19 cellular contexts compared by ENCODE assay signal in the genomic region with DNA sequence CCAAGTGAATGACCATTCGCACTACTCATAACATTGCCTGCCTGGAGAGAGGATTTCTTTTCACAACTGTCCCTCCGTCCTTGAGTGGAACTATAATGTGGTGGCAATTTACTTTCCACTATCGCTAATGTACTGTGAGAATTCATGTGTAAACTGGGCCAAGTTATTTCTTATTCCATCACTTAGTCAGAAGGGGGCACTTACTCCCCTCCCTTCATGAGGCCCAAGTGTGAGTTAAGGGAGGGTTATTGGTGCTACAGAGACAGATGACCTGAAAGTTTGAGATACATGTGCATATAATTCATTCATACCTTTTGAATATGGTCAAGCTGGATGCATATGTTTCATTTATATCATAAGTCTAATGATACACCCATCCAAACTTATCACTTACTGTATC.
A peak's percentile ranks its signal among the peaks of the same experiment; 100 is the strongest.
DNase-seq lines count a peak whose midpoint lies in the region; ATAC-seq, FAIRE-seq and TF ChIP-seq lines count a peak whose summit lies in the region.
"Had no signal": no experiment of that assay in that cellular context is flagged by ENCODE, and none has a peak within 500 bp of the region (broad histone marks: within the 10 kb centered on the region; RNA-seq: fewer than 3 reads in every experiment).

No MANE protein-coding gene starts in this region.

- DNase-seq in GM12891 (ENCODE audit: insufficient read length, low spot score) (no peak), GM19239 (ENCODE audit: insufficient read length, low spot score) (no peak), RWPE2 (ENCODE audit: low spot score) (no peak), memory B cell (ENCODE audit: low spot score in 2 of 2) (no peak), NCI-H1436 treated with DMSO at 0.1 percent for 48 hours (lab: John Stamatoyannopoulos, UW) (no peak), BE2C (no peak)
- no peak for DNase-seq in stimulated activated CD4-positive, alpha-beta T cell treated with anti-CD3 and anti-CD28 coated beads, Interleukin-4, amount 100 ng/mL, for 4 hours
- DNase-seq: DMS79 treated with DMSO at 0.1 percent for 48 hours, KG1, NCI-H1048, NCI-H146, NCI-H2081, NCI-H510A treated with DMSO at 0.1 percent for 48 hours, NCI-H82, SHP77 treated with DMSO at 0.1 percent for 48 hours had no signal

- ATAC-seq in RWPE2 (ENCODE audit: low read depth) (peak; percentile 44; the same call in 2 of the 3 replicates), memory B cell (ENCODE audit: low read depth) (peak; percentile 29)

- no peaks in the 10 kb centered on the region for H3K27me3 Mint-ChIP-seq in memory B cell

- H3K4me3 Mint-ChIP-seq in memory B cell: no peak overlapping the region
- H3K4me3 Mint-ChIP-seq: CD8-positive, alpha-beta memory T cell; T-helper 1 cell treated with Interleukin-12 subunit alpha and Interleukin-12 subunit beta and Interleukin-4 antibody, amounts not matched to agents 30 μg/mL and 1 μg/mL, for 36 hours had no signal

- no peak overlapping the region for H3K4me3 ChIP-seq in RWPE2 (ENCODE audit: severe bottlenecking)
- no peak overlapping the region for H3K4me3 ChIP-seq in BE2C (ENCODE audit: low read depth, low read length)

- H3K9me3 ChIP-seq in RWPE2 (ENCODE audit: severe bottlenecking) (no peaks in the 10 kb centered on the region), BE2C (no peaks in the 10 kb centered on the region)

- H3K36me3 ChIP-seq in RWPE2 (ENCODE audit: low read depth) (no peaks in the 10 kb centered on the region), BE2C (no peaks in the 10 kb centered on the region)

- peak; percentile 16 for TF ChIP-seq CTCF in RWPE2 (IDR thresholded peaks at IDR 0.05; ENCODE audit: poor library complexity, severe bottlenecking)
- no peak for TF ChIP-seq CTCF in BE2C (IDR thresholded peaks at IDR 0.05; ENCODE audit: low read depth, low read length)

- no peaks in the 10 kb centered on the region for H3K36me3 Mint-ChIP-seq in memory B cell
- H3K36me3 Mint-ChIP-seq: CD8-positive, alpha-beta memory T cell had no signal

- FAIRE-seq in GM12891 (lab: Jason Lieb, UNC) (peak; percentile 87), GM19239 (lab: Jason Lieb, UNC) (peak; percentile 78)
- FAIRE-seq: D721Med, G401.6 had no signal

- no peaks in the 10 kb centered on the region for H3K9me3 Mint-ChIP-seq in memory B cell
- H3K9me3 Mint-ChIP-seq: CD8-positive, alpha-beta memory T cell; T-helper 1 cell treated with Interleukin-12 subunit alpha and Interleukin-12 subunit beta and Interleukin-4 antibody, amounts not matched to agents 30 μg/mL and 1 μg/mL, for 36 hours had no signal

- H3K27ac ChIP-seq in RWPE2 (ENCODE audit: poor library complexity, severe bottlenecking): no peak overlapping the region

- H3K27ac Mint-ChIP-seq in memory B cell: no peak overlapping the region
- H3K27ac Mint-ChIP-seq: T-helper 1 cell treated with Interleukin-12 subunit alpha and Interleukin-12 subunit beta and Interleukin-4 antibody, amounts not matched to agents 30 μg/mL and 1 μg/mL, for 36 hours had no signal

- H3K4me1 ChIP-seq in RWPE2 (ENCODE audit: insufficient read depth, poor library complexity, severe bottlenecking) (peaks cover 9% of the 10 kb centered on the region), BE2C (no peaks in the 10 kb centered on the region)

- H3K4me1 Mint-ChIP-seq in memory B cell: peaks cover 3% of the 10 kb centered on the region
- H3K4me1 Mint-ChIP-seq: CD8-positive, alpha-beta memory T cell had no signal

- no peak for TF ChIP-seq POLR2A in GM12891 (IDR thresholded peaks at IDR 0.05; ENCODE audit: low read depth, low read length)

- H3K27me3 ChIP-seq in RWPE2 (ENCODE audit: insufficient read depth, poor library complexity, severe bottlenecking) (no peaks in the 10 kb centered on the region), BE2C (no peaks in the 10 kb centered on the region)

TF ChIP-seq in GM12891, 5 proteins besides CTCF, POLR2A, EP300 and RAD21:
- TF ChIP-seq POU2F2 (IDR thresholded peaks at IDR 0.05; ENCODE audit: low read depth, low read length): no peak
- no peak for TF ChIP-seq TAF1 (IDR thresholded peaks at IDR 0.05; ENCODE audit: low read depth, low read length)
- TF ChIP-seq PAX5 (IDR thresholded peaks at IDR 0.05; ENCODE audit: insufficient read depth, low read length, severe bottlenecking): no peak
- TF ChIP-seq SPI1 (IDR thresholded peaks at IDR 0.05; ENCODE audit: low read depth, low read length): no peak
- no peak for TF ChIP-seq POLR2AphosphoS5 (IDR thresholded peaks at IDR 0.05; ENCODE audit: low read depth, low read length)
